9 cellular contexts compared by ENCODE assay signal in genomic region chr5:32504923-32505596, GRCh38.
DNase-seq lines count a peak whose midpoint lies in the region; ATAC-seq and TF ChIP-seq lines count a peak whose summit lies in the region.
"Had no signal": no experiment of that assay in that cellular context is flagged by ENCODE, and none has a peak within 500 bp of the region (broad histone marks: within the 10 kb centered on the region; RNA-seq: fewer than 3 reads in every experiment).

No MANE protein-coding gene starts in this region.

- H3K36me3 Mint-ChIP-seq in mesothelial cell of epicardium, result no peaks in the 10 kb centered on the region

- H3K4me3 Mint-ChIP-seq in mesothelial cell of epicardium, result no peak overlapping the region

- H3K36me3 ChIP-seq in uterus, result no peaks in the 10 kb centered on the region

- peak overlapping the region; percentile 65 to 84 for H3K27ac ChIP-seq in uterus
- H3K27ac ChIP-seq: A549 had no signal

- intact Hi-C loops in uterus (cut with DNase I; ENCODE audit: low total_unique reads), result no loop called here

- no peaks in the 10 kb centered on the region for H3K9me3 Mint-ChIP-seq in mesothelial cell of epicardium

- no peaks in the 10 kb centered on the region for H3K9me3 ChIP-seq in uterus
- H3K9me3 ChIP-seq: A549 had no signal

- H3K4me1 Mint-ChIP-seq in mesothelial cell of epicardium, result peaks cover 35% of the 10 kb centered on the region

- H3K4me3 ChIP-seq in choroid plexus epithelial cell (ENCODE audit: low read depth, low read length) (peak overlapping the region; percentile 12), uterus (no peak overlapping the region)
- H3K4me3 ChIP-seq: A549 had no signal

- DNase-seq in NCI-H510A treated with DMSO at 0.1 percent for 48 hours (lab: John Stamatoyannopoulos, UW) (peak; percentile 9), NCI-H510A (lab: John Stamatoyannopoulos, UW) (no peak), NCI-H526 treated with DMSO at 0.1 percent for 48 hours (lab: John Stamatoyannopoulos, UW) (peak; percentile 56), choroid plexus epithelial cell (ENCODE audit: low read depth) (peak; percentile 98), mesothelial cell of epicardium (ENCODE audit: low spot score in 2 of 2, unreplicated experiment in 2 of 2) (peak in 1 of 2 experiments; percentile 45), uterus (peak; percentile 81 to 93), GM10266 (ENCODE audit: extremely low spot score) (no peak)

- no peak for ATAC-seq in HG03469 (IDR thresholded peaks at IDR 0.05; ENCODE audit: unreplicated experiment)
- ATAC-seq: A549 had no signal

- no peak for TF ChIP-seq CTCF in choroid plexus epithelial cell (conservative IDR thresholded peaks at IDR 0.05; ENCODE audit: low read depth, low read length)
- no peak for TF ChIP-seq CTCF in mesothelial cell of epicardium (IDR thresholded peaks at IDR 0.05; ENCODE audit: unreplicated experiment)
- TF ChIP-seq CTCF in uterus (IDR thresholded peaks at IDR 0.05), result no peak
- TF ChIP-seq CTCF in GM10266 (IDR thresholded peaks at IDR 0.05; ENCODE audit: control insufficient read depth, insufficient read depth, low read depth, missing control alignments), result no peak

- H3K4me1 ChIP-seq in uterus, result peaks cover 11 to 25% of the 10 kb centered on the region in 2 donors
- H3K4me1 ChIP-seq: A549 had no signal

- no peaks in the 10 kb centered on the region for H3K27me3 ChIP-seq in uterus

- no peak for TF ChIP-seq POLR2A in uterus (IDR thresholded peaks at IDR 0.05)

- H3K27me3 Mint-ChIP-seq in mesothelial cell of epicardium (ENCODE audit: low read depth), result peaks cover 31% of the 10 kb centered on the region

- H3K27ac Mint-ChIP-seq in mesothelial cell of epicardium, result peak overlapping the region; percentile 60

Comparison
In these comparisons a context has a peak if more than half of its experiments do, and no peak if none do; other contexts are left out.
1. DNase-seq: peak in NCI-H510A treated with DMSO at 0.1 percent for 48 hours (single experiment), NCI-H526 treated with DMSO at 0.1 percent for 48 hours (single experiment), choroid plexus epithelial cell (single experiment) and uterus (2 of 2); none in NCI-H510A (single experiment) and GM10266 (single experiment).